Comparison of ENCODE assay signal across 15 cellular contexts in the genomic region with DNA sequence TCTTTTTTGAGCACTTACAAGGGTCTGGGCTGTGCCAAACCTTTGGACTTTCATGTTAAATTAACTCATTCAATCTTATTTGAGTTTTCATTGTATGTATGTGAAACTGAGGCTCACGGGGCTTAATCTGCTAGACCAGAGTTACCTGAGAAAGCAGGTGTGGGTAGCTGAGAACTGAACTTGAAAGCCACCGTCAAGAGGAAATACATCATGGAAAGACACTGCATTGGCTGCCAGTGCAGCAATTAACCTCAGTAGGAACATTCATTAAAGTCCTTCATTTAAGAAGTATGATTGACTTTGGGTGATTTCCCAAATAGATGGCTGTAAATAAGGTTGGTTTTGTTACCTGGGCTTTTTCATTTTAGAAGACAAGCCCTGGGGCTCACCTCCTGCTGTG. TPM values are rescaled to one million over a fixed set of nuclear protein-coding genes. Genes with fewer than 3 reads are reported as not detected.
A peak's percentile ranks its signal among the peaks of the same experiment; 100 is the strongest.
DNase-seq lines count a peak whose midpoint lies in the region; ATAC-seq and TF ChIP-seq lines count a peak whose summit lies in the region.
"Had no signal": no experiment of that assay in that cellular context is flagged by ENCODE, and none has a peak within 500 bp of the region (broad histone marks: within the 10 kb centered on the region; RNA-seq: fewer than 3 reads in every experiment).

No MANE protein-coding gene starts in this region.

- WGBS in mammary epithelial cell (ENCODE audit: low coverage, missing lambda C conversion rate), result 100% methylated on average over 2 of the region's 2 CpGs

- TF ChIP-seq CTCF in breast epithelium (IDR thresholded peaks at IDR 0.05) (no peak), mammary epithelial cell (conservative IDR thresholded peaks at IDR 0.05 in 1 of 2, IDR thresholded peaks at IDR 0.05 in 1 of 2; ENCODE audit: extremely low read depth in 1 of 2, insufficient read depth in 1 of 2, low read depth in 1 of 2, low read length in 2 of 2) (no peak)

- intact Hi-C loops in breast epithelium (cut with DNase I; ENCODE audit: low total_unique reads), result no loop called here
- intact Hi-C loops in mammary epithelial cell (cut with micrococcal nuclease), result no loop called here
- intact Hi-C loops in activated T-helper 1 cell treated with anti-CD3 and anti-CD28 coated beads, Interleukin-12 subunit alpha, Interleukin-12 subunit beta, Interleukin-2, Interleukin-4 antibody, amounts not matched to agents 30 ng/mL and 10 ng/mL and 1 ng/mL, durations not matched to agents 14 hours and 24 hours and 36 hours (cut with micrococcal nuclease), result no loop called here

- H3K4me2 ChIP-seq in mammary epithelial cell (ENCODE audit: insufficient read depth, low read depth, low read length), result no peak overlapping the region

- H3K27ac Mint-ChIP-seq in activated T-helper 1 cell treated with anti-CD3 and anti-CD28 coated beads, Interleukin-12 subunit alpha, Interleukin-12 subunit beta, Interleukin-2, Interleukin-4 antibody, amounts not matched to agents 30 ng/mL and 10 ng/mL and 1 ng/mL, durations not matched to agents 14 hours and 24 hours and 36 hours, result peak overlapping the region; percentile 57
- H3K27ac Mint-ChIP-seq: nephron had no signal

- CTCF ChIA-PET in mammary epithelial cell (lab: Charles Lee; ENCODE audit: low non-redundant PET), result no interaction called here

- TF ChIP-seq POLR2A in breast epithelium (IDR thresholded peaks at IDR 0.05), result no peak

- H3K4me3 Mint-ChIP-seq in activated T-helper 1 cell treated with anti-CD3 and anti-CD28 coated beads, Interleukin-12 subunit alpha, Interleukin-12 subunit beta, Interleukin-2, Interleukin-4 antibody, amounts not matched to agents 30 ng/mL and 10 ng/mL and 1 ng/mL, durations not matched to agents 14 hours and 24 hours and 36 hours, result no peak overlapping the region
- H3K4me3 Mint-ChIP-seq: CD14-positive monocyte, nephron had no signal

- DNase-seq in breast epithelium (ENCODE audit: low spot score in 2 of 2), result no peak
- DNase-seq in mammary epithelial cell, result no peak
- DNase-seq in activated T-helper 1 cell treated with anti-CD3 and anti-CD28 coated beads, Interleukin-12 subunit alpha, Interleukin-12 subunit beta, Interleukin-2, Interleukin-4 antibody, amounts not matched to agents 30 ng/mL and 10 ng/mL and 1 ng/mL, durations not matched to agents 14 hours and 24 hours and 36 hours (ENCODE audit: low spot score), result no peak
- peak; percentile 13 for DNase-seq in stimulated activated naive CD4-positive, alpha-beta T cell treated with Interleukin-2 at 50 U/mL for 16 hours (lab: John Stamatoyannopoulos, UW)
- DNase-seq in EL, result no peak
- no peak for DNase-seq in COR-L47 (lab: John Stamatoyannopoulos, UW)
- DNase-seq: kidney, MG63, NCI-H446 treated with DMSO at 0.1 percent for 48 hours had no signal

- H3K27ac ChIP-seq in breast epithelium, result peak overlapping the region; percentile 29 to 56
- no peak overlapping the region for H3K27ac ChIP-seq in mammary epithelial cell (ENCODE audit: insufficient read depth, low read depth, low read length)
- H3K27ac ChIP-seq: suprapubic skin had no signal

- no peak overlapping the region for H3K9ac ChIP-seq in mammary epithelial cell (ENCODE audit: insufficient read depth, low read length)

- peaks cover 9% of the 10 kb centered on the region for H3K27me3 Mint-ChIP-seq in activated T-helper 1 cell treated with anti-CD3 and anti-CD28 coated beads, Interleukin-12 subunit alpha, Interleukin-12 subunit beta, Interleukin-2, Interleukin-4 antibody, amounts not matched to agents 30 ng/mL and 10 ng/mL and 1 ng/mL, durations not matched to agents 14 hours and 24 hours and 36 hours (ENCODE audit: insufficient read depth)

- no peaks in the 10 kb centered on the region for H3K9me3 ChIP-seq in breast epithelium
- H3K9me3 ChIP-seq in mammary epithelial cell (replicated peaks; ENCODE audit: insufficient read depth, low read length), result no peaks in the 10 kb centered on the region
- H3K9me3 ChIP-seq: right atrium auricular region, suprapubic skin had no signal

- H3K4me1 ChIP-seq in breast epithelium (no peaks in the 10 kb centered on the region), mammary epithelial cell (ENCODE audit: insufficient read depth, low read length) (peaks cover 5% of the 10 kb centered on the region)

- peaks cover 60% of the 10 kb centered on the region for H3K79me2 ChIP-seq in mammary epithelial cell (ENCODE audit: insufficient read depth, low read length)

- H3K9me3 Mint-ChIP-seq in activated T-helper 1 cell treated with anti-CD3 and anti-CD28 coated beads, Interleukin-12 subunit alpha, Interleukin-12 subunit beta, Interleukin-2, Interleukin-4 antibody, amounts not matched to agents 30 ng/mL and 10 ng/mL and 1 ng/mL, durations not matched to agents 14 hours and 24 hours and 36 hours, result peaks cover 5% of the 10 kb centered on the region

- H3K36me3 Mint-ChIP-seq in activated T-helper 1 cell treated with anti-CD3 and anti-CD28 coated beads, Interleukin-12 subunit alpha, Interleukin-12 subunit beta, Interleukin-2, Interleukin-4 antibody, amounts not matched to agents 30 ng/mL and 10 ng/mL and 1 ng/mL, durations not matched to agents 14 hours and 24 hours and 36 hours (ENCODE audit: low read depth), result peaks cover 2% of the 10 kb centered on the region

- no peak overlapping the region for H2AFZ ChIP-seq in mammary epithelial cell (ENCODE audit: low read depth, low read length)

- no peaks in the 10 kb centered on the region for H3K27me3 ChIP-seq in breast epithelium
- no peaks in the 10 kb centered on the region for H3K27me3 ChIP-seq in mammary epithelial cell (ENCODE audit: insufficient read depth, low read length)
- H3K27me3 ChIP-seq: MG63, right atrium auricular region, suprapubic skin had no signal

- H3K4me1 Mint-ChIP-seq in activated T-helper 1 cell treated with anti-CD3 and anti-CD28 coated beads, Interleukin-12 subunit alpha, Interleukin-12 subunit beta, Interleukin-2, Interleukin-4 antibody, amounts not matched to agents 30 ng/mL and 10 ng/mL and 1 ng/mL, durations not matched to agents 14 hours and 24 hours and 36 hours (ENCODE audit: low read depth), result peaks cover 38% of the 10 kb centered on the region

- BruUV-seq in mammary epithelial cell (replicated peaks; lab: Mats Ljungman, UMichigan), result no TSS peak

- H3K4me3 ChIP-seq in breast epithelium, result no peak overlapping the region
- H3K4me3 ChIP-seq in mammary epithelial cell (replicated peaks in 1 of 3; ENCODE audit: insufficient read depth in 1 of 3, low read depth in 2 of 3, low read length in 3 of 3), result no peak overlapping the region
- H3K4me3 ChIP-seq: MG63, right atrium auricular region, suprapubic skin had no signal

- dilution Hi-C loops in mammary epithelial cell (cut with HindIII; ENCODE audit: low sequenced_read_pairs), result loop anchor here (5.0 kb wide), 1 partner anchor 100 kb away; no protein-coding TSS in a partner anchor

- in situ Hi-C loops in mammary epithelial cell (cut with MboI; ENCODE audit: low sequenced_read_pairs in 2 of 2), result loop anchor here in 1 of 2 donors (5.0 to 25.0 kb wide), 2 partner anchors 100 to 330 kb away; no protein-coding TSS in a partner anchor

- H4K20me1 ChIP-seq in mammary epithelial cell (ENCODE audit: insufficient read depth, low read length), result no peaks in the 10 kb centered on the region

- no peaks in the 10 kb centered on the region for H3K36me3 ChIP-seq in breast epithelium
- no peaks in the 10 kb centered on the region for H3K36me3 ChIP-seq in mammary epithelial cell (ENCODE audit: insufficient read depth, low read length)
- H3K36me3 ChIP-seq: MG63, right atrium auricular region, suprapubic skin had no signal

- peak; percentile 10 for ATAC-seq in HG02884 (IDR thresholded peaks at IDR 0.05; ENCODE audit: unreplicated experiment)
- no peak for ATAC-seq in HG03457 (IDR thresholded peaks at IDR 0.05; ENCODE audit: unreplicated experiment)

RNA-seq across cellular contexts. Expression of a gene that starts 36.6 kb away (rescaled TPM):
- 10 to 100 TPM; 30.5 to 42.6 (median 34.4) TPM for total RNA-seq in breast epithelium
- total RNA-seq in mammary epithelial cell, result 10 to 100 TPM; 43.3 to 63.2 TPM
- polyA plus RNA-seq in mammary epithelial cell, result 22.9 TPM
- 68.7 TPM for polyA minus RNA-seq in mammary epithelial cell
- 25.8 and 26.2 TPM in 2 replicates for total RNA-seq in activated T-helper 1 cell treated with anti-CD3 and anti-CD28 coated beads, Interleukin-12 subunit alpha, Interleukin-12 subunit beta, Interleukin-2, Interleukin-4 antibody, amounts not matched to agents 30 ng/mL and 10 ng/mL and 1 ng/mL, durations not matched to agents 14 hours and 24 hours and 36 hours
